Comparison of ENCODE assay signal across 1 cellular context in the genomic region with DNA sequence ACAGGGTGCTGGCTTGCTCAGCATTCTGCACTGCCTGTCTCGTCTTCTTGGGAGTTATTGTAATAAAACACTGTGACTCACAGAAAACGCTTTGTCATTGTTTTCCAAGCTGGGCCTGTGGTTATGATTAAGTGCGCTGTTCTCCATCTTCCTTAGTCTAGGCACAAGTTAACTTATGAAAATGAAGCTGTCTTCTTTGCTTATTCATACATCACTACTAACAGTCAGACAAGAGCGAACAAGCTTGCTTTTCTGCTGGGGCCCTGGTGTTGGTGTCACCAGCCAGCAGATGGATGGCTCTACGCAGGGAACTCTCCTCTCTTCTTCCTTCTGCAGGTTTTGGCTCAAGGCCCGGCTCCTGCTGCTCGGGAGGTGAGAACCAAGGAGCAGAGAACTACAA.
TF ChIP-seq lines count a peak whose summit lies in the region.

No MANE protein-coding gene starts in this region.

TF ChIP-seq in K562, 482 proteins besides CTCF, POLR2A, EP300 and RAD21:
- TF ChIP-seq ZNF217 (CRISPR knock-in tag; IDR thresholded peaks at IDR 0.05) (no peak), C11orf30 (IDR thresholded peaks at IDR 0.05; ENCODE audit: low read depth) (peak; percentile 9; the same call in 1 of the 2 replicates)
